In genomic region chr19:13847900-13848677, GRCh38 we compare ENCODE assay signal across 8 cellular contexts. TPM values are rescaled to one million over a fixed set of nuclear protein-coding genes. Genes with fewer than 3 reads are reported as not detected.
DNase-seq lines count a peak whose midpoint lies in the region; ATAC-seq and TF ChIP-seq lines count a peak whose summit lies in the region.

No MANE protein-coding gene starts in this region.

- peak overlapping the region; percentile 50 for H3K4me3 ChIP-seq in kidney epithelial cell (ENCODE audit: low read depth, low read length)
- peak overlapping the region; percentile 60 for H3K4me3 ChIP-seq in suprapubic skin

- no peak for ATAC-seq in HG03520 (IDR thresholded peaks at IDR 0.05; ENCODE audit: unreplicated experiment)

- no peaks in the 10 kb centered on the region for H3K9me3 ChIP-seq in suprapubic skin

- peak overlapping the region; percentile 94 for H3K27ac ChIP-seq in adipose tissue (ENCODE audit: low read depth, low read length)
- H3K27ac ChIP-seq in suprapubic skin, result peak overlapping the region; percentile 100

- H3K36me3 ChIP-seq in kidney epithelial cell (ENCODE audit: control insufficient read depth, insufficient read depth, low read length), result no peaks in the 10 kb centered on the region
- H3K36me3 ChIP-seq in suprapubic skin, result no peaks in the 10 kb centered on the region

- WGBS in adipose tissue, 3 donors, result 27 to 28% (median 28%) methylated on average over 15 of the region's 15 CpGs
- 57% methylated on average over 7 of the region's 15 CpGs for WGBS in suprapubic skin

- no peaks in the 10 kb centered on the region for H3K9me3 Mint-ChIP-seq in T-helper 2 cell treated with Interferon-gamma antibody and Interleukin-4, amounts not matched to agents 5 μg/mL and 100 μg/mL, for 36 hours

- H3K27me3 ChIP-seq in kidney epithelial cell (ENCODE audit: control insufficient read depth, insufficient read depth, low read length) (no peaks in the 10 kb centered on the region), suprapubic skin (no peaks in the 10 kb centered on the region)

- no peak for TF ChIP-seq POLR2A in suprapubic skin (IDR thresholded peaks at IDR 0.05)

- TF ChIP-seq CTCF in kidney epithelial cell (IDR thresholded peaks at IDR 0.05; ENCODE audit: insufficient read depth, low read length, poor library complexity, severe bottlenecking) (no peak), suprapubic skin (IDR thresholded peaks at IDR 0.05) (no peak)

- H3K36me3 Mint-ChIP-seq in T-helper 2 cell treated with Interferon-gamma antibody and Interleukin-4, amounts not matched to agents 5 μg/mL and 100 μg/mL, for 36 hours (ENCODE audit: low read depth), result no peaks in the 10 kb centered on the region

- peaks cover 89% of the 10 kb centered on the region for H3K4me1 ChIP-seq in suprapubic skin

- peaks cover 38% of the 10 kb centered on the region for H3K4me1 Mint-ChIP-seq in T-helper 2 cell treated with Interferon-gamma antibody and Interleukin-4, amounts not matched to agents 5 μg/mL and 100 μg/mL, for 36 hours (ENCODE audit: low read depth)

- H3K4me3 Mint-ChIP-seq in T-helper 2 cell treated with Interferon-gamma antibody and Interleukin-4, amounts not matched to agents 5 μg/mL and 100 μg/mL, for 36 hours, result no peak overlapping the region

- peak overlapping the region; percentile 79 for H3K27ac Mint-ChIP-seq in T-helper 2 cell treated with Interferon-gamma antibody and Interleukin-4, amounts not matched to agents 5 μg/mL and 100 μg/mL, for 36 hours

- DNase-seq in T-helper 2 cell treated with Interferon-gamma antibody and Interleukin-4, amounts not matched to agents 5 μg/mL and 100 μg/mL, for 36 hours (ENCODE audit: low spot score), result no peak
- DNase-seq in T-helper 2 cell, result no peak
- no peak for DNase-seq in kidney epithelial cell (ENCODE audit: low read depth)
- no peak for DNase-seq in suprapubic skin (ENCODE audit: low spot score in 2 of 2)
- no peak for DNase-seq in stimulated activated CD4-positive, alpha-beta T cell treated with anti-CD3 and anti-CD28 coated beads, Interleukin-1b, Interleukin-23, amount 100 ng/mL, for 48 hours
- DNase-seq in DMS79 treated with DMSO at 0.1 percent for 48 hours (lab: John Stamatoyannopoulos, UW), result no peak

- no peaks in the 10 kb centered on the region for H3K27me3 Mint-ChIP-seq in T-helper 2 cell treated with Interferon-gamma antibody and Interleukin-4, amounts not matched to agents 5 μg/mL and 100 μg/mL, for 36 hours (ENCODE audit: low read depth)

- TF ChIP-seq EP300 in suprapubic skin (IDR thresholded peaks at IDR 0.05), result no peak

RNA-seq across cellular contexts. Expression of gene NANOS3, which starts 28.8 kb away (rescaled TPM):
- not detected for polyA plus RNA-seq in adipose tissue
- total RNA-seq in kidney epithelial cell, result 0.68 TPM in 1 of 2 replicates, not detected in the other
- total RNA-seq in suprapubic skin, result not detected

RNA-seq across cellular contexts. Expression of gene ZSWIM4, which starts 52.8 kb away (rescaled TPM):
- polyA plus RNA-seq in adipose tissue, result 1 to 10 TPM; 1.6 to 3.4 (median 2.0) TPM
- total RNA-seq in kidney epithelial cell (25.7 and 25.9 TPM in 2 replicates), suprapubic skin (10 to 100 TPM; 11.4 to 19.5 (median 16.3) TPM)

RNA-seq across cellular contexts. Expression of gene BRME1, which starts 57.8 kb away (rescaled TPM):
- polyA plus RNA-seq in adipose tissue, result 1 to 10 TPM; 1.1 to 3.7 (median 2.9) TPM
- total RNA-seq in kidney epithelial cell (1.7 and 2.5 TPM in 2 replicates), suprapubic skin (10 to 100 TPM in 2 of 4 donors, 1 to 10 TPM in 2; 7.6 to 23.0 (median 9.9) TPM)

RNA-seq across cellular contexts. Expression of gene CC2D1A, which starts 57.9 kb away (rescaled TPM):
- polyA plus RNA-seq in adipose tissue, result 10 to 100 TPM; 17.0 to 27.9 (median 20.4) TPM
- 26.5 and 32.0 TPM in 2 replicates for total RNA-seq in kidney epithelial cell
- total RNA-seq in suprapubic skin, result 10 to 100 TPM; 48.0 to 94.9 (median 66.7) TPM
